Comparison of ENCODE assay signal across 32 cellular contexts in genomic region chr9:71671289-71671688, GRCh38.
"Had no signal": no experiment of that assay in that cellular context is flagged by ENCODE, and none has a peak within 500 bp of the region (broad histone marks: within the 10 kb centered on the region; RNA-seq: fewer than 3 reads in every experiment).

No MANE protein-coding gene starts in this region.

- H3K4me3 ChIP-seq: ascending aorta, breast epithelium, cardiac muscle cell, colonic mucosa, dorsolateral prefrontal cortex, esophagus muscularis mucosa, gastroesophageal sphincter, heart right ventricle had no signal

- H3K9me3 Mint-ChIP-seq: activated CD4-positive, alpha-beta memory T cell treated with anti-CD3 and anti-CD28 coated beads, Interleukin-2, amount 10 ng/mL, durations not matched to agents 7 days and 5 days; activated CD4-positive, alpha-beta T cell treated with anti-CD3 and anti-CD28 coated beads, Interleukin-2, amount 10 ng/mL, durations not matched to agents 7 days and 5 days; activated naive CD4-positive, alpha-beta T cell treated with anti-CD3 and anti-CD28 coated beads, Interleukin-2, amount 10 ng/mL, durations not matched to agents 7 days and 5 days; activated naive CD4-positive, alpha-beta T cell treated with anti-CD3 and anti-CD28 coated beads, Interleukin-2, amount 50 U/mL, for 72 hours; activated naive CD8-positive, alpha-beta T cell treated with anti-CD3 and anti-CD28 coated beads, Interleukin-2, amount 10 ng/mL, durations not matched to agents 7 days and 5 days; activated T-cell treated with anti-CD3 and anti-CD28 coated beads, Interleukin-2, amount 50 U/mL, for 24 hours; activated T-cell treated with anti-CD3 and anti-CD28 coated beads, Interleukin-2, amount 50 U/mL, for 72 hours had no signal

- H3K9me3 ChIP-seq: ascending aorta, breast epithelium, colonic mucosa, esophagus muscularis mucosa, gastroesophageal sphincter had no signal

- H3K27me3 Mint-ChIP-seq: activated CD4-positive, alpha-beta T cell treated with anti-CD3 and anti-CD28 coated beads for 36 hours; activated T-cell treated with anti-CD3 and anti-CD28 coated beads, Interleukin-2, amount 50 U/mL, for 24 hours; brain had no signal

- H3K27me3 ChIP-seq: ascending aorta, breast epithelium, cardiac muscle cell, colonic mucosa, dorsolateral prefrontal cortex, esophagus muscularis mucosa, gastroesophageal sphincter, heart right ventricle had no signal

- ATAC-seq: activated CD4-positive, alpha-beta T cell treated with anti-CD3 and anti-CD28 coated beads for 36 hours; activated naive CD4-positive, alpha-beta T cell treated with anti-CD3 and anti-CD28 coated beads, Interleukin-2, amount 50 U/mL, for 72 hours; activated T-cell treated with anti-CD3 and anti-CD28 coated beads, Interleukin-2, amount 50 U/mL, for 72 hours; gastroesophageal sphincter; heart right ventricle had no signal

- H3K4me1 ChIP-seq: ascending aorta, breast epithelium, colonic mucosa had no signal

- H3K36me3 ChIP-seq: ascending aorta, breast epithelium, cardiac muscle cell, colonic mucosa, esophagus muscularis mucosa, gastroesophageal sphincter, heart right ventricle had no signal

- H3K4me3 Mint-ChIP-seq: activated CD4-positive, alpha-beta memory T cell treated with anti-CD3 and anti-CD28 coated beads, Interleukin-2, amount 10 ng/mL, durations not matched to agents 7 days and 5 days; activated CD4-positive, alpha-beta T cell treated with anti-CD3 and anti-CD28 coated beads for 36 hours; activated CD4-positive, alpha-beta T cell treated with anti-CD3 and anti-CD28 coated beads, Interleukin-2, amount 10 ng/mL, durations not matched to agents 7 days and 5 days; activated naive CD4-positive, alpha-beta T cell treated with anti-CD3 and anti-CD28 coated beads, Interleukin-2, amount 10 ng/mL, durations not matched to agents 7 days and 5 days; activated naive CD8-positive, alpha-beta T cell treated with anti-CD3 and anti-CD28 coated beads, Interleukin-2, amount 10 ng/mL, durations not matched to agents 7 days and 5 days; activated T-cell treated with anti-CD3 and anti-CD28 coated beads, Interleukin-2, amount 50 U/mL, for 24 hours; activated T-cell treated with anti-CD3 and anti-CD28 coated beads, Interleukin-2, amount 50 U/mL, for 72 hours; brain; endodermal cell had no signal

- H3K27ac ChIP-seq: ascending aorta, breast epithelium, cardiac muscle cell, colonic mucosa, dorsolateral prefrontal cortex, esophagus muscularis mucosa, gastroesophageal sphincter had no signal

- H3K27ac Mint-ChIP-seq: activated CD4-positive, alpha-beta memory T cell treated with anti-CD3 and anti-CD28 coated beads, Interleukin-2, amount 10 ng/mL, durations not matched to agents 7 days and 5 days; activated CD4-positive, alpha-beta T cell treated with anti-CD3 and anti-CD28 coated beads for 36 hours; activated CD4-positive, alpha-beta T cell treated with anti-CD3 and anti-CD28 coated beads, Interleukin-2, amount 10 ng/mL, durations not matched to agents 7 days and 5 days; activated naive CD4-positive, alpha-beta T cell treated with anti-CD3 and anti-CD28 coated beads, Interleukin-2, amount 10 ng/mL, durations not matched to agents 7 days and 5 days; activated naive CD4-positive, alpha-beta T cell treated with anti-CD3 and anti-CD28 coated beads, Interleukin-2, amount 50 U/mL, for 72 hours; activated naive CD8-positive, alpha-beta T cell treated with anti-CD3 and anti-CD28 coated beads, Interleukin-2, amount 10 ng/mL, durations not matched to agents 7 days and 5 days; activated T-cell treated with anti-CD3 and anti-CD28 coated beads, Interleukin-2, amount 50 U/mL, for 24 hours; activated T-cell treated with anti-CD3 and anti-CD28 coated beads, Interleukin-2, amount 50 U/mL, for 72 hours; brain; endodermal cell had no signal

- H3K4me1 Mint-ChIP-seq: activated CD4-positive, alpha-beta memory T cell treated with anti-CD3 and anti-CD28 coated beads, Interleukin-2, amount 10 ng/mL, durations not matched to agents 7 days and 5 days; activated CD4-positive, alpha-beta T cell treated with anti-CD3 and anti-CD28 coated beads for 36 hours; activated CD4-positive, alpha-beta T cell treated with anti-CD3 and anti-CD28 coated beads, Interleukin-2, amount 10 ng/mL, durations not matched to agents 7 days and 5 days; activated naive CD4-positive, alpha-beta T cell treated with anti-CD3 and anti-CD28 coated beads, Interleukin-2, amount 10 ng/mL, durations not matched to agents 7 days and 5 days; activated naive CD8-positive, alpha-beta T cell treated with anti-CD3 and anti-CD28 coated beads, Interleukin-2, amount 10 ng/mL, durations not matched to agents 7 days and 5 days; brain had no signal

- H3K36me3 Mint-ChIP-seq: activated naive CD4-positive, alpha-beta T cell treated with anti-CD3 and anti-CD28 coated beads, Interleukin-2, amount 50 U/mL, for 72 hours; brain had no signal

- DNase-seq: activated CD4-positive, alpha-beta memory T cell treated with anti-CD3 and anti-CD28 coated beads, Interleukin-2, amount 10 ng/mL, durations not matched to agents 7 days and 5 days; activated CD4-positive, alpha-beta T cell treated with anti-CD3 and anti-CD28 coated beads for 36 hours; activated CD4-positive, alpha-beta T cell treated with anti-CD3 and anti-CD28 coated beads, Interleukin-2, amount 10 ng/mL, durations not matched to agents 7 days and 5 days; activated CD4-positive, alpha-beta T cell treated with anti-CD3 and anti-CD28 coated beads, Interleukin-2, amount 50 U/mL, for 4 hours; activated CD4-positive, CD25-positive, alpha-beta regulatory T cell; activated CD4-positive, CD25-positive, alpha-beta regulatory T cell treated with anti-CD3 and anti-CD28 coated beads, Interleukin-2, amount 50 U/mL, for 72 hours; activated CD8-positive, alpha-beta memory T cell treated with anti-CD3 and anti-CD28 coated beads, Interleukin-2, amount 50 U/mL, for 48 hours; activated gamma-delta T cell; activated naive CD4-positive, alpha-beta T cell; activated naive CD4-positive, alpha-beta T cell treated with anti-CD3 and anti-CD28 coated beads, Interleukin-2, amount 10 ng/mL, durations not matched to agents 7 days and 5 days; activated naive CD8-positive, alpha-beta T cell treated with anti-CD3 and anti-CD28 coated beads, Interleukin-2, amount 10 ng/mL, durations not matched to agents 7 days and 5 days; activated T-cell treated with anti-CD3 and anti-CD28 coated beads for 4 hours; activated T-cell treated with anti-CD3 and anti-CD28 coated beads, Interleukin-2, amount 50 U/mL, for 24 hours; activated T-cell treated with anti-CD3 and anti-CD28 coated beads, Interleukin-2, amount 50 U/mL, for 72 hours; central memory CD4-positive, alpha-beta T cell; cerebellar nuclear complex; colonic mucosa; dorsolateral prefrontal cortex; effector memory CD4-positive, alpha-beta T cell; endodermal cell; erythroblast; foreskin melanocyte; heart right ventricle; T-helper 1 cell; T-helper 2 cell had no signal
